Comparison of ENCODE assay signal across 8 cellular contexts in the genomic region with DNA sequence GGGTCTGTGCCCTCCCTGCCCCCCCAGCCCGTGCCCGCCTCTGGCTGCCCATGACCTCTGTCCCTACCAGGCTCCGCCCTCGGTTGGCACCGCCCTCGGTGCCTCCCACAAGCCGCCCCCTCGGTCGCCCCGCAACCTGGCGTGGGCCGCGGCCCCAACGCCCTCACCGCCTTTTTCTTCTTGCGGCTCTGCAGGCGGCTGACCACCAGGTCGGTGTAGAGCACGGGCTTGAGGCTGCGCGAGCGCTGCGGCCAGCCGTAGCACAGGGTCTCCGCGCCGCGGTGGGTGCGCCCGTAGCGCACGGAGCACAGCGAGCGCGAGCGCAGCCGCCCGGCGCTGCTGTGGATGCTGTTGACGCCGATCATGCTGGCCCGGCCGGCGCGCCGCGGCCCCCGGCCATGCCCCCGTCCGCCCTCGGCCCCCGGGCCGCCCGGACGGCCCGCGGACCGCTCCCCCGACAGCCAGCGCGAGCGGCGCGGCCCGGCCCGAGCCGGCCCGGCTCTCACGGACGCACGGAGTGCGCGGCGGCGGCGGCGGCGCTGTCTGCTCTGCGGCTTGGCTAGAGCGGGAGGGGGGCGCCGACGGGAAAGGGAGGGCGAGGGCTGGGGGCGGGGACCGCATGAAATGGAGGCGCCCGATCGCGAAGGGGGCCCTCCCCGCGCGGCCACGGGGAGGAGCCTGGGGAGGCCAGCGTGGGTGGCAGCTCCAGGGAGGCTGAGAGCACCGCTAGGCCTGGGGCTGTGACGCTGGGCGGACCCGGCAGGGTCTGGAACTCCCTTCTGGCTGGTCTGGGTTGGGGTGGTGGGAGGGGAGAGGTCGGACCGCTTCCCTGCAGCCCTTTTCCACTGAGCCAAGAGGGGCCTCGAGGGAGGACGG. TPM values are rescaled to one million over a fixed set of nuclear protein-coding genes. Genes with fewer than 3 reads are reported as not detected.
DNase-seq lines count a peak whose midpoint lies in the region; ATAC-seq and TF ChIP-seq lines count a peak whose summit lies in the region.

No MANE protein-coding gene starts in this region.

- TF ChIP-seq CTCF in gastrocnemius medialis (IDR thresholded peaks at IDR 0.05 in 4 of 5, conservative IDR thresholded peaks at IDR 0.05 in 1 of 5): no peak

- POLR2A ChIA-PET in activated naive CD8-positive, alpha-beta T cell treated with anti-CD3 and anti-CD28 coated beads, Interleukin-2, amount 10 ng/mL, durations not matched to agents 7 days and 5 days (lab: Charles Lee): interaction anchor here (1.0 to 3.4 kb wide), 4 partner anchors 10 to 24 kb away, joined by 3 to 20 read pairs (median 6); a partner anchor contains a TSS

- H3K4me3 Mint-ChIP-seq in activated naive CD8-positive, alpha-beta T cell treated with anti-CD3 and anti-CD28 coated beads, Interleukin-2, amount 10 ng/mL, durations not matched to agents 7 days and 5 days: peak overlapping the region; percentile 74

- ATAC-seq in activated naive CD8-positive, alpha-beta T cell treated with anti-CD3 and anti-CD28 coated beads, Interleukin-2, amount 10 ng/mL, durations not matched to agents 7 days and 5 days (ENCODE audit: low read depth): peak; percentile 59
- no peak for ATAC-seq in gastrocnemius medialis

- H3K27ac ChIP-seq in SJSA1 (no peak overlapping the region), gastrocnemius medialis (no peak overlapping the region)

- H3K4me1 Mint-ChIP-seq in activated naive CD8-positive, alpha-beta T cell treated with anti-CD3 and anti-CD28 coated beads, Interleukin-2, amount 10 ng/mL, durations not matched to agents 7 days and 5 days: peaks cover 23% of the 10 kb centered on the region

- DNase-seq in D341Med (ENCODE audit: low spot score): peak; percentile 68
- DNase-seq in SJSA1 (ENCODE audit: low read depth in 1 of 2, low spot score in 2 of 2): no peak
- peak; percentile 72 for DNase-seq in activated naive CD8-positive, alpha-beta T cell treated with anti-CD3 and anti-CD28 coated beads, Interleukin-2, amount 10 ng/mL, durations not matched to agents 7 days and 5 days
- peak; percentile 47 for DNase-seq in hepatic stellate cell (ENCODE audit: low spot score)
- no peak for DNase-seq in gastrocnemius medialis
- no peak for DNase-seq in cerebellar nuclear complex (lab: John Stamatoyannopoulos, UW)
- no peak for DNase-seq in foreskin melanocyte
- DNase-seq in NCI-H1436 treated with DMSO at 0.1 percent for 48 hours (lab: John Stamatoyannopoulos, UW): no peak

- intact Hi-C loops in gastrocnemius medialis (cut with DNase I; ENCODE audit: low total_unique reads): no loop called here

- no peaks in the 10 kb centered on the region for H3K36me3 Mint-ChIP-seq in activated naive CD8-positive, alpha-beta T cell treated with anti-CD3 and anti-CD28 coated beads, Interleukin-2, amount 10 ng/mL, durations not matched to agents 7 days and 5 days

- H3K4me3 ChIP-seq in SJSA1 (peak overlapping the region; percentile 28), gastrocnemius medialis (peak overlapping the region in 3 of 4 donors; percentile 22 to 47 (median 30))

- peaks cover 66% of the 10 kb centered on the region for H3K27me3 ChIP-seq in SJSA1 (replicated peaks)
- peaks cover 53 to 64% (median 57%) of the 10 kb centered on the region in 3 donors for H3K27me3 ChIP-seq in gastrocnemius medialis

- in situ Hi-C loops in gastrocnemius medialis (cut with MboI; ENCODE audit: low sequenced_read_pairs in 4 of 4): no loop called here

- peaks cover 8% of the 10 kb centered on the region for H3K4me1 ChIP-seq in SJSA1 (replicated peaks)
- H3K4me1 ChIP-seq in gastrocnemius medialis: no peaks in the 10 kb centered on the region

- H3K36me3 ChIP-seq in SJSA1 (no peaks in the 10 kb centered on the region), gastrocnemius medialis (no peaks in the 10 kb centered on the region)

- H3K9me3 Mint-ChIP-seq in activated naive CD8-positive, alpha-beta T cell treated with anti-CD3 and anti-CD28 coated beads, Interleukin-2, amount 10 ng/mL, durations not matched to agents 7 days and 5 days: no peaks in the 10 kb centered on the region

- TF ChIP-seq POLR2A in gastrocnemius medialis (IDR thresholded peaks at IDR 0.05): no peak

- peaks cover 29% of the 10 kb centered on the region for H3K27me3 Mint-ChIP-seq in activated naive CD8-positive, alpha-beta T cell treated with anti-CD3 and anti-CD28 coated beads, Interleukin-2, amount 10 ng/mL, durations not matched to agents 7 days and 5 days

- H3K9me3 ChIP-seq in SJSA1 (replicated peaks): no peaks in the 10 kb centered on the region
- no peaks in the 10 kb centered on the region for H3K9me3 ChIP-seq in gastrocnemius medialis

- no peak overlapping the region for H3K27ac Mint-ChIP-seq in activated naive CD8-positive, alpha-beta T cell treated with anti-CD3 and anti-CD28 coated beads, Interleukin-2, amount 10 ng/mL, durations not matched to agents 7 days and 5 days

RNA-seq across cellular contexts. Expression of a gene that starts 9.6 kb away (rescaled TPM):
- total RNA-seq in SJSA1 (2014; rRNA removed; shearing (Covaris generic)): 0.08 TPM in 1 of 2 replicates, not detected in the other
- 1 to 10 TPM; 3.6 to 4.3 TPM for total RNA-seq in activated naive CD8-positive, alpha-beta T cell treated with anti-CD3 and anti-CD28 coated beads, Interleukin-2, amount 10 ng/mL, durations not matched to agents 7 days and 5 days
- total RNA-seq in gastrocnemius medialis: 1 to 10 TPM in 1 of 4 donors, under 1 TPM in 1, not detected in 2; 0.35 to 2.6 TPM

RNA-seq across cellular contexts. Expression of a gene that starts 11.7 kb away (rescaled TPM):
- 11.0 and 40.1 TPM in 2 replicates for total RNA-seq in SJSA1 (2014; rRNA removed; shearing (Covaris generic))
- total RNA-seq in activated naive CD8-positive, alpha-beta T cell treated with anti-CD3 and anti-CD28 coated beads, Interleukin-2, amount 10 ng/mL, durations not matched to agents 7 days and 5 days: 10 to 100 TPM; 11.7 to 16.3 TPM
- 10 to 100 TPM; 14.2 to 34.8 (median 21.0) TPM for total RNA-seq in gastrocnemius medialis

RNA-seq across cellular contexts. Expression of a gene that starts 13.5 kb away (rescaled TPM):
- 28.8 and 37.2 TPM in 2 replicates for total RNA-seq in SJSA1 (2014; rRNA removed; shearing (Covaris generic))
- total RNA-seq in activated naive CD8-positive, alpha-beta T cell treated with anti-CD3 and anti-CD28 coated beads, Interleukin-2, amount 10 ng/mL, durations not matched to agents 7 days and 5 days: 100 to 1,000 TPM; 103 to 104 TPM
- 10 to 100 TPM in 3 of 4 donors, 1 to 10 TPM in 1; 8.6 to 17.3 (median 12.8) TPM for total RNA-seq in gastrocnemius medialis

RNA-seq across cellular contexts. Expression of a gene that starts 23.4 kb away (rescaled TPM):
- total RNA-seq in SJSA1 (2014; rRNA removed; shearing (Covaris generic)): 50.7 and 57.9 TPM in 2 replicates
- 10 to 100 TPM; 68.6 to 70.3 TPM for total RNA-seq in activated naive CD8-positive, alpha-beta T cell treated with anti-CD3 and anti-CD28 coated beads, Interleukin-2, amount 10 ng/mL, durations not matched to agents 7 days and 5 days
- 10 to 100 TPM; 51.6 to 83.1 (median 70.2) TPM for total RNA-seq in gastrocnemius medialis

RNA-seq across cellular contexts. Expression of a gene that starts 42.4 kb away (rescaled TPM):
- total RNA-seq in SJSA1 (2014; rRNA removed; shearing (Covaris generic)): not detected in 2 replicates
- total RNA-seq in activated naive CD8-positive, alpha-beta T cell treated with anti-CD3 and anti-CD28 coated beads, Interleukin-2, amount 10 ng/mL, durations not matched to agents 7 days and 5 days: under 1 TPM; 0.28 to 0.54 TPM
- total RNA-seq in gastrocnemius medialis: not detected

Comparison
In these comparisons a context has a peak if more than half of its experiments do, and no peak if none do; other contexts are left out.
1. DNase-seq: peak in D341Med (single experiment), activated naive CD8-positive, alpha-beta T cell treated with anti-CD3 and anti-CD28 coated beads, Interleukin-2, amount 10 ng/mL, durations not matched to agents 7 days and 5 days (single experiment) and hepatic stellate cell (single experiment); none in SJSA1 (0 of 2), gastrocnemius medialis (0 of 2), cerebellar nuclear complex (0 of 2), foreskin melanocyte (single experiment) and NCI-H1436 treated with DMSO at 0.1 percent for 48 hours (single experiment).